Comparison of ENCODE assay signal across 10 cellular contexts in the genomic region with DNA sequence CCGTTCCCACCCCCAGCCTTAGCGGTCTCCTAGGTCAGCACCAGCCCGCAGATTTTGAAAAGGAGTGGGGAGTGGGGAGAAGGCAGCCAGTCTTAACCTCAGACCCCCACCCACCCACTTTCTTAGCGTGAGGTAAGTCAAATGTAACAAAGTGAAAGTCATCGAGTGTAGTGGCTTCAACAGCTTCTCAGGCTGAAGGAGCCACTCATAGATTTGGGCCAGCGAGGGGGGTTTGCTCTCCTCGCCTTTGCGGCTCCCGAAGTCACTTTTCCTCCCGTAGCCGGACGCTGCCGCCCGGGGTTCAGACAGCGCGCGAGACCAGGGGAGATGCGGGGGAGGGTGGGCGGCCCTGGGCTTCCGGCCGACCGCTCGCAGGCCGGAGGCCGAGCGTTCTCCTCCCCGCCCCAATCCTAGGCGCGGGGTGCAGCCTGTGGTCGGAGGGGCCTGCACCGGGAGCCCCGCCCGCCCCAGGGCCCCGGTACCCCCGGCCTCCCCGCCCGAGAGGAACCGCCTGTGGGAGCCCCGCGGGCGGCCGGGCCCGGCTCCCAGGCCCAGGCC. TPM values are rescaled to one million over a fixed set of nuclear protein-coding genes. Genes with fewer than 3 reads are reported as not detected.
DNase-seq lines count a peak whose midpoint lies in the region; ATAC-seq and TF ChIP-seq lines count a peak whose summit lies in the region.
"Had no signal": no experiment of that assay in that cellular context is flagged by ENCODE, and none has a peak within 500 bp of the region (broad histone marks: within the 10 kb centered on the region; RNA-seq: fewer than 3 reads in every experiment).

No MANE protein-coding gene starts in this region.

- CTCF ChIA-PET in RWPE1 (lab: Yijun Ruan, JAX) = interaction anchor here (0.5 to 1.8 kb wide), 4 partner anchors 187 to 1110 kb away, joined by 3 to 7 read pairs (median 4); no protein-coding TSS in a partner anchor

- H3K4me1 Mint-ChIP-seq in effector memory CD8-positive, alpha-beta T cell (ENCODE audit: low read depth in 2 of 2) = peaks cover 0 to 26% of the 10 kb centered on the region in 2 donors
- peaks cover 0 to 9% of the 10 kb centered on the region in 2 donors for H3K4me1 Mint-ChIP-seq in natural killer cell treated with Interleukin-12 subunit alpha and Interleukin-12 subunit beta and Interleukin-15 and Interleukin-18, amount 100 ng/mL, for 72 hours (ENCODE audit: low read depth in 2 of 2)

- H3K36me3 Mint-ChIP-seq in effector memory CD8-positive, alpha-beta T cell (ENCODE audit: insufficient read depth) = peaks cover 7% of the 10 kb centered on the region
- H3K36me3 Mint-ChIP-seq in natural killer cell treated with Interleukin-12 subunit alpha and Interleukin-12 subunit beta and Interleukin-15 and Interleukin-18, amount 100 ng/mL, for 72 hours = no peaks in the 10 kb centered on the region

- H3K27me3 Mint-ChIP-seq in effector memory CD8-positive, alpha-beta T cell = peaks cover 59 to 92% of the 10 kb centered on the region in 2 donors
- peaks cover 44 to 49% of the 10 kb centered on the region in 2 donors for H3K27me3 Mint-ChIP-seq in natural killer cell treated with Interleukin-12 subunit alpha and Interleukin-12 subunit beta and Interleukin-15 and Interleukin-18, amount 100 ng/mL, for 72 hours

- no peaks in the 10 kb centered on the region for H3K9me3 ChIP-seq in HUES48 (ENCODE audit: control insufficient read depth, insufficient read depth, low read length)

- POLR2A ChIA-PET in RWPE1 (lab: Yijun Ruan, JAX; ENCODE audit: low non-redundant PET) = interaction anchor here (0.6 kb wide), 1 partner anchor 678 kb away, joined by 3 read pairs; no protein-coding TSS in a partner anchor

- H3K4me3 Mint-ChIP-seq in effector memory CD8-positive, alpha-beta T cell = peak overlapping the region; percentile 66 to 68
- peak overlapping the region; percentile 48 for H3K4me3 Mint-ChIP-seq in natural killer cell treated with Interleukin-12 subunit alpha and Interleukin-12 subunit beta and Interleukin-15 and Interleukin-18, amount 100 ng/mL, for 72 hours

- no peak overlapping the region for H3K27ac ChIP-seq in HUES48 (ENCODE audit: low read depth, low read length)
- H3K27ac ChIP-seq in RWPE1 = no peak overlapping the region

- H3K4me3 ChIP-seq in HUES48 (ENCODE audit: low read depth, low read length) = peak overlapping the region; percentile 33

- no peak for ATAC-seq in effector memory CD8-positive, alpha-beta T cell (replicated peaks)
- no peak for ATAC-seq in natural killer cell treated with Interleukin-12 subunit alpha and Interleukin-12 subunit beta and Interleukin-15 and Interleukin-18, amount 100 ng/mL, for 72 hours
- ATAC-seq in HG02763 (IDR thresholded peaks at IDR 0.05; ENCODE audit: unreplicated experiment) (no peak), HG03095 (IDR thresholded peaks at IDR 0.05; ENCODE audit: unreplicated experiment) (no peak)

- H3K4me1 ChIP-seq in HUES48 (ENCODE audit: control insufficient read depth, insufficient read depth, low read length) = peaks cover 31% of the 10 kb centered on the region

- DNase-seq in AG08396 (ENCODE audit: low spot score) = peak; percentile 42
- DNase-seq in effector memory CD8-positive, alpha-beta T cell = no peak
- no peak for DNase-seq in natural killer cell treated with Interleukin-12 subunit alpha and Interleukin-12 subunit beta and Interleukin-15 and Interleukin-18, amount 100 ng/mL, for 72 hours (ENCODE audit: low spot score)
- no peak for DNase-seq in RWPE1 (ENCODE audit: low spot score)
- no peak for DNase-seq in SKM-1 treated with dmso at 0.1 percent for 144 hours (lab: John Stamatoyannopoulos, UW; ENCODE audit: unreplicated experiment)

- H3K9me3 Mint-ChIP-seq in effector memory CD8-positive, alpha-beta T cell = no peaks in the 10 kb centered on the region
- no peaks in the 10 kb centered on the region for H3K9me3 Mint-ChIP-seq in natural killer cell treated with Interleukin-12 subunit alpha and Interleukin-12 subunit beta and Interleukin-15 and Interleukin-18, amount 100 ng/mL, for 72 hours

- peaks cover 92% of the 10 kb centered on the region for H3K27me3 ChIP-seq in HUES48 (ENCODE audit: control insufficient read depth, insufficient read depth, low read length)

- no peaks in the 10 kb centered on the region for H3K36me3 ChIP-seq in HUES48 (ENCODE audit: control insufficient read depth, insufficient read depth, low read length)

- no peak overlapping the region for H3K27ac Mint-ChIP-seq in effector memory CD8-positive, alpha-beta T cell
- H3K27ac Mint-ChIP-seq in natural killer cell treated with Interleukin-12 subunit alpha and Interleukin-12 subunit beta and Interleukin-15 and Interleukin-18, amount 100 ng/mL, for 72 hours = no peak overlapping the region

- no peak overlapping the region for H3K9ac ChIP-seq in HUES48 (ENCODE audit: low read depth, low read length)

- TF ChIP-seq CTCF in RWPE1 (conservative IDR thresholded peaks at IDR 0.05; ENCODE audit: low read depth) = no peak

RNA-seq across cellular contexts. Expression of gene NKX2-2, which starts 3.4 kb away (rescaled TPM):
- not detected for total RNA-seq in natural killer cell treated with Interleukin-12 subunit alpha and Interleukin-12 subunit beta and Interleukin-15 and Interleukin-18, amount 100 ng/mL, for 72 hours
- total RNA-seq: glomerular endothelial cell, SK-MEL-5 had no signal
